ENCODE assay signal across 8 cellular contexts in genomic region chr12:112125250-112125999, GRCh38. TPM values are rescaled to one million over a fixed set of nuclear protein-coding genes. Genes with fewer than 3 reads are reported as not detected.
DNase-seq lines count a peak whose midpoint lies in the region; ATAC-seq and TF ChIP-seq lines count a peak whose summit lies in the region.

TSS of gene TRAFD1 (plus strand) at chr12:112125560. CDS start at chr12:112130523, 4,963 bp downstream.

- no peaks in the 10 kb centered on the region for H3K36me3 ChIP-seq in spleen

- peak in 1 of 11 experiments; percentile 34 for TF ChIP-seq CTCF in spleen (IDR thresholded peaks at IDR 0.05 in 8 of 11, conservative IDR thresholded peaks at IDR 0.05 in 3 of 11)

- H3K9me3 ChIP-seq in spleen: no peaks in the 10 kb centered on the region

- H3K4me3 ChIP-seq in spleen: peak within 1 kb of the TSS; percentile 76 to 98 (median 86)

- WGBS in spleen, 5 donors: 0 to 1% (median 0%) methylated on average over 37 to 63 of the region's 63 CpGs

- H3K27ac ChIP-seq in spleen: peak within 1 kb of the TSS; percentile 71 to 98 (median 96)

- DNase-seq in AG08396 (ENCODE audit: low spot score): peak; percentile 99
- peak; percentile 93 for DNase-seq in NCI-H345 treated with DMSO at 0.1 percent for 48 hours (lab: John Stamatoyannopoulos, UW; ENCODE audit: unreplicated experiment)
- DNase-seq in activated CD4-positive, CD25-positive, alpha-beta regulatory T cell (lab: John Stamatoyannopoulos, UW): peak; percentile 95 to 98 (median 97)
- peak; percentile 97 for DNase-seq in central memory CD4-positive, alpha-beta T cell
- peak; percentile 98 for DNase-seq in inferior parietal cortex (ENCODE audit: extremely low spot score)
- DNase-seq in spleen: peak; percentile 96

- peak; percentile 98 for ATAC-seq in GM19023 (IDR thresholded peaks at IDR 0.05; ENCODE audit: unreplicated experiment)
- ATAC-seq in HG03280 (IDR thresholded peaks at IDR 0.05; ENCODE audit: unreplicated experiment): peak; percentile 98

- intact Hi-C loops in spleen (cut with DNase I; ENCODE audit: low total_unique reads): no loop called here

- TF ChIP-seq POLR2A in spleen (IDR thresholded peaks at IDR 0.05): peak; percentile 87 to 97 (median 88)

- peaks cover 24 to 58% (median 56%) of the 10 kb centered on the region in 6 donors for H3K4me1 ChIP-seq in spleen

- H3K27me3 ChIP-seq in spleen (replicated peaks in 1 of 7): no peaks in the 10 kb centered on the region

RNA-seq across cellular contexts. Expression of gene TRAFD1, which starts in this region (rescaled TPM):
- 10 to 100 TPM; 47.3 to 63.4 (median 54.8) TPM for total RNA-seq in spleen
- polyA plus RNA-seq in spleen: 10 to 100 TPM; 18.6 to 31.2 (median 19.2) TPM

Comparison
In these comparisons a context has a peak if more than half of its experiments do, and no peak if none do; other contexts are left out.
1. Peak in every context shown above with its lines: DNase-seq, ATAC-seq, H3K4me3 ChIP-seq and H3K27ac ChIP-seq.